Comparison of ENCODE assay signal across 3 cellular contexts in the genomic region with DNA sequence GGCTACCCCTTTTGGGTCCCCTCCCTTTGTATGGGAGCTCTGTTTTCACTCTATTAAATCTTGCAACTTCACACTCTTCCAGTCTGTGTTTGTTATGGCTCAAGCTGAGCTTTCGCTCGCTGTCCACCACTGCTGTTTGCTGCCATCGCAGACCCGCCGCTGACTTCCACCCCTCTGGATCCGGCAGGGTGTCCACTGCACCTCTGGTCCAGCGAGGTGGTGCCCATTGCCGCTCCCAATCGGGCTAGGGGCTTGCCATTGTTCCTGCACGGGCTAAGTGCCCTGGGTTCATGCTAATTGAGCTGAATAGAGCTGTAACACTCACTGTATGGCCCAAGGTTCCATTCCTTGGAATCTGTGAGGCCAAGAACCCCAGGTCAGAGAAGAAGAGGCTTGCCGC. TPM values are rescaled to one million over a fixed set of nuclear protein-coding genes. Genes with fewer than 3 reads are reported as not detected.
"Had no signal": no experiment of that assay in that cellular context is flagged by ENCODE, and none has a peak within 500 bp of the region (broad histone marks: within the 10 kb centered on the region; RNA-seq: fewer than 3 reads in every experiment).

No MANE protein-coding gene starts in this region.

RNA-seq across cellular contexts. Expression of gene SLC16A10, which starts 43.7 kb away (rescaled TPM):
- total RNA-seq: OCI-LY7, RPMI7951, SJSA1 had no signal
